Comparison of ENCODE assay signal across 1 cellular context in genomic region chr11:10975287-10975721, GRCh38.
TF ChIP-seq lines count a peak whose summit lies in the region.

No MANE protein-coding gene starts in this region.

TF ChIP-seq in K562, 482 proteins besides CTCF, POLR2A, EP300 and RAD21 (continued from another document):
- no peak for TF ChIP-seq PBX2 (CRISPR knock-in tag; IDR thresholded peaks at IDR 0.05; ENCODE audit: low read depth)
- TF ChIP-seq PBX2 (tag; conservative IDR thresholded peaks at IDR 0.05; ENCODE audit: low read depth): 0 out of 2 replicates have a peak, but pooled peaks have one; percentile 27
- TF ChIP-seq FOSL1 (tag; conservative IDR thresholded peaks at IDR 0.05): peak; percentile 76
- TF ChIP-seq RFX1 (IDR thresholded peaks at IDR 0.05): peak; percentile 16; the same call in 1 of the 2 replicates
- TF ChIP-seq SMAD1 (IDR thresholded peaks at IDR 0.05; ENCODE audit: low read depth, low read length, partially characterized antibody): no peak
- no peak for TF ChIP-seq HES1 (IDR thresholded peaks at IDR 0.05; ENCODE audit: low read depth)
- TF ChIP-seq RREB1 (CRISPR knock-in tag; IDR thresholded peaks at IDR 0.05): no peak
- TF ChIP-seq MEF2D (tag; conservative IDR thresholded peaks at IDR 0.05; ENCODE audit: low read depth): no peak
- 0 out of 2 replicates have a peak, but pooled peaks have one; percentile 10 for TF ChIP-seq CBFA2T3 (IDR thresholded peaks at IDR 0.05)
